23 cellular contexts compared by ENCODE assay signal in the genomic region with DNA sequence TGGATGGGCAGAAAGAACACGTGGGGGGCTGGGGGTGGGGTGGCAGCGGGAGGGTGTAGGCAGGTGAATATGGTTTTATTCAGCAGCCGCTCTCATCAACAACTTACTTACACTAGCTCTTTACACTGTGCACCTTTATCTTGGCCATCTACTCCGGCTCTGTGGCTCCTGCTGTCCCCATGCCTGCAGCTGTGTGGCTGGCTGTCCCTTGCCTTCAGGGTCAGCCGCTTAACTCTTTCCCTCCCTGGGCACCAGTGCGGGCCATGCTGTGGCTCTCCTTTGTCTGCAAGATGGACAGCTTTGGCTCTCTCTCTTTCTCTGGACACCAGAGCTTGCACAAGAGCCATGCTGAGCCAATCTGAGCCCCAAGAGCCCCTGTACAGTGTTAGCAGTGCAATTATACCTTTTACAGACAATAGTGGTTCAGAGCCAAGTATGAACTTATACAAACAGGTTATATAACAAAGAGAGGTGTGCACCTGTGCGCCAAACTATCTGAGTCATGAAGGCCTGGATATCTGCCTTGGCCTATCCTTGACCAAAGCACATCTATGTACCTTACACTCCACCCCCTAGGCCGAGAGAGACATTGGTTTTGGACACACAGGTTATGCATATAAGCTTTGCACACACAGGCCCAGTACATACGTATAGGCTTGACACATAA.
"Had no signal": no experiment of that assay in that cellular context is flagged by ENCODE, and none has a peak within 500 bp of the region (broad histone marks: within the 10 kb centered on the region; RNA-seq: fewer than 3 reads in every experiment).

No MANE protein-coding gene starts in this region.

- H3K36me3 ChIP-seq: breast epithelium, esophagus muscularis mucosa, prostate gland, tibial nerve, vagina had no signal

- H3K27ac ChIP-seq: breast epithelium, esophagus muscularis mucosa, prostate gland, tibial nerve, vagina had no signal

- H3K9me3 Mint-ChIP-seq: nephron progenitor cell had no signal

- DNase-seq: activated CD4-positive, alpha-beta T cell treated with anti-CD3 and anti-CD28 coated beads, Interleukin-2, amount 50 U/mL, for 1 hour; activated naive CD4-positive, alpha-beta T cell; activated naive CD8-positive, alpha-beta T cell treated with anti-CD3 and anti-CD28 coated beads, Interleukin-2, amount 10 ng/mL, durations not matched to agents 7 days and 5 days; activated T-cell treated with anti-CD3 and anti-CD28 coated beads for 4 hours; anterior cingulate cortex; hippocampal formation; kidney glomerular epithelial cell; left ventricle myocardium superior; mesenchymal stem cell; nephron progenitor cell; stimulated activated CD4-positive, alpha-beta T cell treated with anti-CD3 and anti-CD28 coated beads, Interleukin-4, amount 100 ng/mL, for 4 hours; stimulated activated CD8-positive, alpha-beta memory T cell treated with anti-CD3 and anti-CD28 coated beads, Interleukin-4, amount 100 ng/mL, for 48 hours; stimulated activated naive CD4-positive, alpha-beta T cell treated with Interleukin-2 at 50 U/mL for 16 hours; substantia nigra; T1000 had no signal

- H3K4me3 ChIP-seq: breast epithelium, esophagus muscularis mucosa, prostate gland, smooth muscle cell, tibial nerve, vagina had no signal

- H3K4me3 Mint-ChIP-seq: activated naive CD8-positive, alpha-beta T cell treated with anti-CD3 and anti-CD28 coated beads, Interleukin-2, amount 10 ng/mL, durations not matched to agents 7 days and 5 days; nephron progenitor cell had no signal

- H3K4me1 ChIP-seq: breast epithelium, esophagus muscularis mucosa, prostate gland, tibial nerve, vagina had no signal

- H3K27ac Mint-ChIP-seq: activated naive CD8-positive, alpha-beta T cell treated with anti-CD3 and anti-CD28 coated beads, Interleukin-2, amount 10 ng/mL, durations not matched to agents 7 days and 5 days; nephron progenitor cell had no signal

- ATAC-seq: activated CD4-positive, CD25-positive, alpha-beta regulatory T cell treated with anti-CD3 and anti-CD28 coated beads, Interleukin-2, amount 50 U/mL, for 24 hours; left ventricle myocardium superior; right cardiac atrium had no signal

- H3K9me3 ChIP-seq: breast epithelium, esophagus muscularis mucosa, prostate gland, tibial nerve, vagina had no signal

- H3K27me3 ChIP-seq: breast epithelium, esophagus muscularis mucosa, tibial nerve, vagina had no signal

- H3K27me3 Mint-ChIP-seq: activated naive CD8-positive, alpha-beta T cell treated with anti-CD3 and anti-CD28 coated beads, Interleukin-2, amount 10 ng/mL, durations not matched to agents 7 days and 5 days had no signal

- H3K4me1 Mint-ChIP-seq: nephron progenitor cell had no signal

- H3K4me2 ChIP-seq: smooth muscle cell had no signal
